ENCODE assay signal across 1 cellular context in the genomic region with DNA sequence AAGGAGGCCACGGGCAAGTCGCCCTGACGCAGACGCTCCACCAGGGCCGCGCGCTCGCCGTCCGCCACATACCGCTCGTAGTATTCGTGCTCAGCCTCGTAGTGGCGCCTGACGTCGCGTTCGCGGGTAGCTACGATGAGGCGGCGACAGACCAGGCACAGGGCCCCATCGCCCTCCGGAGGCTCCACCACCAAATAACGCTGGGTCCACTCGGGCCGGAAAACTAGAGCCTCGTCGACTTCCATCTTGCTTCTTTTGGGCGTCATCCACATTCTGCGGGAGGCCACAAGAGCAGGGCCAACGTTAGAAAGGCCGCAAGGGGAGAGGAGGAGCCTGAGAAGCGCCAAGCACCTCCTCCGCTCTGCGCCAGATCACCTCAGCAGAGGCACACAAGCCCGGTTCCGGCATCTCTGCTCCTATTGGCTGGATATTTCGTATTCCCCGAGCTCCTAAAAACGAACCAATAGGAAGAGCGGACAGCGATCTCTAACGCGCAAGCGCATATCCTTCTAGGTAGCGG.
TF ChIP-seq lines count a peak whose summit lies in the region.

A gene (minus strand): TSS at position 326 of the 520 bp plus-strand sequence. CDS start 54 bp downstream, at position 272.

TF ChIP-seq in K562, 482 proteins besides CTCF, POLR2A, EP300 and RAD21 (continued from another document and continues in another):
- TF ChIP-seq, protein P1, sequence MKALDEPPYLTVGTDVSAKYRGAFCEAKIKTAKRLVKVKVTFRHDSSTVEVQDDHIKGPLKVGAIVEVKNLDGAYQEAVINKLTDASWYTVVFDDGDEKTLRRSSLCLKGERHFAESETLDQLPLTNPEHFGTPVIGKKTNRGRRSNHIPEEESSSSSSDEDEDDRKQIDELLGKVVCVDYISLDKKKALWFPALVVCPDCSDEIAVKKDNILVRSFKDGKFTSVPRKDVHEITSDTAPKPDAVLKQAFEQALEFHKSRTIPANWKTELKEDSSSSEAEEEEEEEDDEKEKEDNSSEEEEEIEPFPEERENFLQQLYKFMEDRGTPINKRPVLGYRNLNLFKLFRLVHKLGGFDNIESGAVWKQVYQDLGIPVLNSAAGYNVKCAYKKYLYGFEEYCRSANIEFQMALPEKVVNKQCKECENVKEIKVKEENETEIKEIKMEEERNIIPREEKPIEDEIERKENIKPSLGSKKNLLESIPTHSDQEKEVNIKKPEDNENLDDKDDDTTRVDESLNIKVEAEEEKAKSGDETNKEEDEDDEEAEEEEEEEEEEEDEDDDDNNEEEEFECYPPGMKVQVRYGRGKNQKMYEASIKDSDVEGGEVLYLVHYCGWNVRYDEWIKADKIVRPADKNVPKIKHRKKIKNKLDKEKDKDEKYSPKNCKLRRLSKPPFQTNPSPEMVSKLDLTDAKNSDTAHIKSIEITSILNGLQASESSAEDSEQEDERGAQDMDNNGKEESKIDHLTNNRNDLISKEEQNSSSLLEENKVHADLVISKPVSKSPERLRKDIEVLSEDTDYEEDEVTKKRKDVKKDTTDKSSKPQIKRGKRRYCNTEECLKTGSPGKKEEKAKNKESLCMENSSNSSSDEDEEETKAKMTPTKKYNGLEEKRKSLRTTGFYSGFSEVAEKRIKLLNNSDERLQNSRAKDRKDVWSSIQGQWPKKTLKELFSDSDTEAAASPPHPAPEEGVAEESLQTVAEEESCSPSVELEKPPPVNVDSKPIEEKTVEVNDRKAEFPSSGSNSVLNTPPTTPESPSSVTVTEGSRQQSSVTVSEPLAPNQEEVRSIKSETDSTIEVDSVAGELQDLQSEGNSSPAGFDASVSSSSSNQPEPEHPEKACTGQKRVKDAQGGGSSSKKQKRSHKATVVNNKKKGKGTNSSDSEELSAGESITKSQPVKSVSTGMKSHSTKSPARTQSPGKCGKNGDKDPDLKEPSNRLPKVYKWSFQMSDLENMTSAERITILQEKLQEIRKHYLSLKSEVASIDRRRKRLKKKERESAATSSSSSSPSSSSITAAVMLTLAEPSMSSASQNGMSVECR (CRISPR knock-in tag; IDR thresholded peaks at IDR 0.05), result no peak
- TF ChIP-seq BCOR (IDR thresholded peaks at IDR 0.05) (0 out of 2 replicates have a peak, but pooled peaks have one; percentile 38), PRPF4 (IDR thresholded peaks at IDR 0.05; ENCODE audit: insufficient read depth, low read depth, low read length, poor library complexity, severe bottlenecking) (peak; percentile 63), POLR2AphosphoS2 (IDR thresholded peaks at IDR 0.05; ENCODE audit: low read length) (peak; percentile 65; the same call in 1 of the 2 replicates), ATF7 (IDR thresholded peaks at IDR 0.05) (no peak), SMARCE1 (IDR thresholded peaks at IDR 0.05) (no peak), MAFK (IDR thresholded peaks at IDR 0.05; ENCODE audit: low read length) (no peak; the same call in 1 of the 2 replicates), NCOA4 (IDR thresholded peaks at IDR 0.05; ENCODE audit: partially characterized antibody) (no peak), ZNF644 (tag; IDR thresholded peaks at IDR 0.05; ENCODE audit: low read depth) (no peak; the same call in 1 of the 2 replicates), RAD51 (IDR thresholded peaks at IDR 0.05; ENCODE audit: borderline replicate concordance, low read depth) (no peak), ZNF133 (CRISPR knock-in tag; IDR thresholded peaks at IDR 0.05) (0 out of 2 replicates have a peak, but pooled peaks have one; percentile 12), CBFA2T2 (conservative IDR thresholded peaks at IDR 0.05) (no peak), ASH1L (IDR thresholded peaks at IDR 0.05; ENCODE audit: borderline replicate concordance, low read depth, partially characterized antibody) (no peak), KHSRP (IDR thresholded peaks at IDR 0.05) (no peak), SAFB2 (IDR thresholded peaks at IDR 0.05; ENCODE audit: borderline replicate concordance, low read depth, low read length, severe bottlenecking) (no peak), MCM2 (IDR thresholded peaks at IDR 0.05; ENCODE audit: low read depth) (no peak), ZFPM2 (CRISPR knock-in tag; IDR thresholded peaks at IDR 0.05) (0 out of 2 replicates have a peak, but pooled peaks have one; percentile 40), TAF15 (IDR thresholded peaks at IDR 0.05; ENCODE audit: low read depth, low read length) (no peak), ZNF384 (IDR thresholded peaks at IDR 0.05; ENCODE audit: low read depth, low read length) (no peak; the same call in 1 of the 2 replicates), FOXM1 (IDR thresholded peaks at IDR 0.05; ENCODE audit: low read depth) (no peak), FOXM1 (CRISPR knock-in tag; IDR thresholded peaks at IDR 0.05; ENCODE audit: low read depth) (peak; percentile 81), NR2C1 (IDR thresholded peaks at IDR 0.05) (no peak), NR2C1 (tag; IDR thresholded peaks at IDR 0.05) (no peak), NR1H2 (CRISPR knock-in tag; IDR thresholded peaks at IDR 0.05) (peak; percentile 90; the same call in 1 of the 2 replicates), TCF7 (IDR thresholded peaks at IDR 0.05; ENCODE audit: borderline replicate concordance) (no peak), WHSC1 (IDR thresholded peaks at IDR 0.05; ENCODE audit: low read length) (no peak), ZNF431 (CRISPR knock-in tag; IDR thresholded peaks at IDR 0.05) (peak; percentile 61; the same call in 1 of the 2 replicates), ARNT (IDR thresholded peaks at IDR 0.05) (peak in 1 of 2 experiments; percentile 15; a peak in 1 of 4 replicates), ILF3 (IDR thresholded peaks at IDR 0.05; ENCODE audit: borderline replicate concordance) (no peak), TBP (optimal IDR thresholded peaks at IDR 0.05; ENCODE audit: low read depth, low read length) (peak; percentile 91)
- TF ChIP-seq, protein P2, sequence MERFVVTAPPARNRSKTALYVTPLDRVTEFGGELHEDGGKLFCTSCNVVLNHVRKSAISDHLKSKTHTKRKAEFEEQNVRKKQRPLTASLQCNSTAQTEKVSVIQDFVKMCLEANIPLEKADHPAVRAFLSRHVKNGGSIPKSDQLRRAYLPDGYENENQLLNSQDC (CRISPR knock-in tag; IDR thresholded peaks at IDR 0.05), result peak; percentile 47; the same call in 1 of the 2 replicates
- TF ChIP-seq, protein P3, sequence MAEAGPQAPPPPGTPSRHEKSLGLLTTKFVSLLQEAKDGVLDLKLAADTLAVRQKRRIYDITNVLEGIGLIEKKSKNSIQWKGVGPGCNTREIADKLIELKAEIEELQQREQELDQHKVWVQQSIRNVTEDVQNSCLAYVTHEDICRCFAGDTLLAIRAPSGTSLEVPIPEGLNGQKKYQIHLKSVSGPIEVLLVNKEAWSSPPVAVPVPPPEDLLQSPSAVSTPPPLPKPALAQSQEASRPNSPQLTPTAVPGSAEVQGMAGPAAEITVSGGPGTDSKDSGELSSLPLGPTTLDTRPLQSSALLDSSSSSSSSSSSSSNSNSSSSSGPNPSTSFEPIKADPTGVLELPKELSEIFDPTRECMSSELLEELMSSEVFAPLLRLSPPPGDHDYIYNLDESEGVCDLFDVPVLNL (CRISPR knock-in tag; IDR thresholded peaks at IDR 0.05; ENCODE audit: low read depth), result peak; percentile 72; the same call in 1 of the 2 replicates
- TF ChIP-seq, protein P4, sequence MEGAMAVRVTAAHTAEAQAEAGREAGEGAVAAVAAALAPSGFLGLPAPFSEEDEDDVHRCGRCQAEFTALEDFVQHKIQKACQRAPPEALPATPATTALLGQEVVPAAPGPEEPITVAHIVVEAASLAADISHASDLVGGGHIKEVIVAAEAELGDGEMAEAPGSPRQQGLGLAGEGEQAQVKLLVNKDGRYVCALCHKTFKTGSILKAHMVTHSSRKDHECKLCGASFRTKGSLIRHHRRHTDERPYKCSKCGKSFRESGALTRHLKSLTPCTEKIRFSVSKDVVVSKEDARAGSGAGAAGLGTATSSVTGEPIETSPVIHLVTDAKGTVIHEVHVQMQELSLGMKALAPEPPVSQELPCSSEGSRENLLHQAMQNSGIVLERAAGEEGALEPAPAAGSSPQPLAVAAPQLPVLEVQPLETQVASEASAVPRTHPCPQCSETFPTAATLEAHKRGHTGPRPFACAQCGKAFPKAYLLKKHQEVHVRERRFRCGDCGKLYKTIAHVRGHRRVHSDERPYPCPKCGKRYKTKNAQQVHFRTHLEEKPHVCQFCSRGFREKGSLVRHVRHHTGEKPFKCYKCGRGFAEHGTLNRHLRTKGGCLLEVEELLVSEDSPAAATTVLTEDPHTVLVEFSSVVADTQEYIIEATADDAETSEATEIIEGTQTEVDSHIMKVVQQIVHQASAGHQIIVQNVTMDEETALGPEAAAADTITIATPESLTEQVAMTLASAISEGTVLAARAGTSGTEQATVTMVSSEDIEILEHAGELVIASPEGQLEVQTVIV (CRISPR knock-in tag; IDR thresholded peaks at IDR 0.05; ENCODE audit: borderline replicate concordance), result 0 out of 2 replicates have a peak, but pooled peaks have one; percentile 51
- TF ChIP-seq, protein P5, sequence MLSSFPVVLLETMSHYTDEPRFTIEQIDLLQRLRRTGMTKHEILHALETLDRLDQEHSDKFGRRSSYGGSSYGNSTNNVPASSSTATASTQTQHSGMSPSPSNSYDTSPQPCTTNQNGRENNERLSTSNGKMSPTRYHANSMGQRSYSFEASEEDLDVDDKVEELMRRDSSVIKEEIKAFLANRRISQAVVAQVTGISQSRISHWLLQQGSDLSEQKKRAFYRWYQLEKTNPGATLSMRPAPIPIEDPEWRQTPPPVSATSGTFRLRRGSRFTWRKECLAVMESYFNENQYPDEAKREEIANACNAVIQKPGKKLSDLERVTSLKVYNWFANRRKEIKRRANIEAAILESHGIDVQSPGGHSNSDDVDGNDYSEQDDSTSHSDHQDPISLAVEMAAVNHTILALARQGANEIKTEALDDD (IDR thresholded peaks at IDR 0.05), result no peak
- TF ChIP-seq, protein P6, sequence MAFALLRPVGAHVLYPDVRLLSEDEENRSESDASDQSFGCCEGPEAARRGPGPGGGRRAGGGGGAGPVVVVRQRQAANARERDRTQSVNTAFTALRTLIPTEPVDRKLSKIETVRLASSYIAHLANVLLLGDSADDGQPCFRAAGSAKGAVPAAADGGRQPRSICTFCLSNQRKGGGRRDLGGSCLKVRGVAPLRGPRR (CRISPR knock-in tag; IDR thresholded peaks at IDR 0.05), result peak; percentile 88
- TF ChIP-seq, protein P7, sequence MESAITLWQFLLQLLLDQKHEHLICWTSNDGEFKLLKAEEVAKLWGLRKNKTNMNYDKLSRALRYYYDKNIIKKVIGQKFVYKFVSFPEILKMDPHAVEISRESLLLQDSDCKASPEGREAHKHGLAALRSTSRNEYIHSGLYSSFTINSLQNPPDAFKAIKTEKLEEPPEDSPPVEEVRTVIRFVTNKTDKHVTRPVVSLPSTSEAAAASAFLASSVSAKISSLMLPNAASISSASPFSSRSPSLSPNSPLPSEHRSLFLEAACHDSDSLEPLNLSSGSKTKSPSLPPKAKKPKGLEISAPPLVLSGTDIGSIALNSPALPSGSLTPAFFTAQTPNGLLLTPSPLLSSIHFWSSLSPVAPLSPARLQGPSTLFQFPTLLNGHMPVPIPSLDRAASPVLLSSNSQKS (CRISPR knock-in tag; IDR thresholded peaks at IDR 0.05), result peak; percentile 75; the same call in 1 of the 2 replicates
- TF ChIP-seq, protein P8, sequence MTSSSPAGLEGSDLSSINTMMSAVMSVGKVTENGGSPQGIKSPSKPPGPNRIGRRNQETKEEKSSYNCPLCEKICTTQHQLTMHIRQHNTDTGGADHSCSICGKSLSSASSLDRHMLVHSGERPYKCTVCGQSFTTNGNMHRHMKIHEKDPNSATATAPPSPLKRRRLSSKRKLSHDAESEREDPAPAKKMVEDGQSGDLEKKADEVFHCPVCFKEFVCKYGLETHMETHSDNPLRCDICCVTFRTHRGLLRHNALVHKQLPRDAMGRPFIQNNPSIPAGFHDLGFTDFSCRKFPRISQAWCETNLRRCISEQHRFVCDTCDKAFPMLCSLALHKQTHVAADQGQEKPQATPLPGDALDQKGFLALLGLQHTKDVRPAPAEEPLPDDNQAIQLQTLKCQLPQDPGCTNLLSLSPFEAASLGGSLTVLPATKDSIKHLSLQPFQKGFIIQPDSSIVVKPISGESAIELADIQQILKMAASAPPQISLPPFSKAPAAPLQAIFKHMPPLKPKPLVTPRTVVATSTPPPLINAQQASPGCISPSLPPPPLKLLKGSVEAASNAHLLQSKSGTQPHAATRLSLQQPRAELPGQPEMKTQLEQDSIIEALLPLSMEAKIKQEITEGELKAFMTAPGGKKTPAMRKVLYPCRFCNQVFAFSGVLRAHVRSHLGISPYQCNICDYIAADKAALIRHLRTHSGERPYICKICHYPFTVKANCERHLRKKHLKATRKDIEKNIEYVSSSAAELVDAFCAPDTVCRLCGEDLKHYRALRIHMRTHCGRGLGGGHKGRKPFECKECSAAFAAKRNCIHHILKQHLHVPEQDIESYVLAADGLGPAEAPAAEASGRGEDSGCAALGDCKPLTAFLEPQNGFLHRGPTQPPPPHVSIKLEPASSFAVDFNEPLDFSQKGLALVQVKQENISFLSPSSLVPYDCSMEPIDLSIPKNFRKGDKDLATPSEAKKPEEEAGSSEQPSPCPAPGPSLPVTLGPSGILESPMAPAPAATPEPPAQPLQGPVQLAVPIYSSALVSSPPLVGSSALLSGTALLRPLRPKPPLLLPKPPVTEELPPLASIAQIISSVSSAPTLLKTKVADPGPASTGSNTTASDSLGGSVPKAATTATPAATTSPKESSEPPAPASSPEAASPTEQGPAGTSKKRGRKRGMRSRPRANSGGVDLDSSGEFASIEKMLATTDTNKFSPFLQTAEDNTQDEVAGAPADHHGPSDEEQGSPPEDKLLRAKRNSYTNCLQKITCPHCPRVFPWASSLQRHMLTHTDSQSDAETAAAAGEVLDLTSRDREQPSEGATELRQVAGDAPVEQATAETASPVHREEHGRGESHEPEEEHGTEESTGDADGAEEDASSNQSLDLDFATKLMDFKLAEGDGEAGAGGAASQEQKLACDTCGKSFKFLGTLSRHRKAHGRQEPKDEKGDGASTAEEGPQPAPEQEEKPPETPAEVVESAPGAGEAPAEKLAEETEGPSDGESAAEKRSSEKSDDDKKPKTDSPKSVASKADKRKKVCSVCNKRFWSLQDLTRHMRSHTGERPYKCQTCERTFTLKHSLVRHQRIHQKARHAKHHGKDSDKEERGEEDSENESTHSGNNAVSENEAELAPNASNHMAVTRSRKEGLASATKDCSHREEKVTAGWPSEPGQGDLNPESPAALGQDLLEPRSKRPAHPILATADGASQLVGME (CRISPR knock-in tag; IDR thresholded peaks at IDR 0.05), result peak; percentile 93; the same call in 1 of the 2 replicates
- TF ChIP-seq, protein P9, sequence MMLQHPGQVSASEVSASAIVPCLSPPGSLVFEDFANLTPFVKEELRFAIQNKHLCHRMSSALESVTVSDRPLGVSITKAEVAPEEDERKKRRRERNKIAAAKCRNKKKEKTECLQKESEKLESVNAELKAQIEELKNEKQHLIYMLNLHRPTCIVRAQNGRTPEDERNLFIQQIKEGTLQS (IDR thresholded peaks at IDR 0.05), result no peak
- TF ChIP-seq, protein P9 (CRISPR knock-in tag; conservative IDR thresholded peaks at IDR 0.05), result no peak
- TF ChIP-seq, protein P10, sequence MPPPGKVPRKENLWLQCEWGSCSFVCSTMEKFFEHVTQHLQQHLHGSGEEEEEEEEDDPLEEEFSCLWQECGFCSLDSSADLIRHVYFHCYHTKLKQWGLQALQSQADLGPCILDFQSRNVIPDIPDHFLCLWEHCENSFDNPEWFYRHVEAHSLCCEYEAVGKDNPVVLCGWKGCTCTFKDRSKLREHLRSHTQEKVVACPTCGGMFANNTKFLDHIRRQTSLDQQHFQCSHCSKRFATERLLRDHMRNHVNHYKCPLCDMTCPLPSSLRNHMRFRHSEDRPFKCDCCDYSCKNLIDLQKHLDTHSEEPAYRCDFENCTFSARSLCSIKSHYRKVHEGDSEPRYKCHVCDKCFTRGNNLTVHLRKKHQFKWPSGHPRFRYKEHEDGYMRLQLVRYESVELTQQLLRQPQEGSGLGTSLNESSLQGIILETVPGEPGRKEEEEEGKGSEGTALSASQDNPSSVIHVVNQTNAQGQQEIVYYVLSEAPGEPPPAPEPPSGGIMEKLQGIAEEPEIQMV (tag; conservative IDR thresholded peaks at IDR 0.05; ENCODE audit: low read depth), result peak; percentile 66; the same call in 1 of the 2 replicates
